In the genomic region with DNA sequence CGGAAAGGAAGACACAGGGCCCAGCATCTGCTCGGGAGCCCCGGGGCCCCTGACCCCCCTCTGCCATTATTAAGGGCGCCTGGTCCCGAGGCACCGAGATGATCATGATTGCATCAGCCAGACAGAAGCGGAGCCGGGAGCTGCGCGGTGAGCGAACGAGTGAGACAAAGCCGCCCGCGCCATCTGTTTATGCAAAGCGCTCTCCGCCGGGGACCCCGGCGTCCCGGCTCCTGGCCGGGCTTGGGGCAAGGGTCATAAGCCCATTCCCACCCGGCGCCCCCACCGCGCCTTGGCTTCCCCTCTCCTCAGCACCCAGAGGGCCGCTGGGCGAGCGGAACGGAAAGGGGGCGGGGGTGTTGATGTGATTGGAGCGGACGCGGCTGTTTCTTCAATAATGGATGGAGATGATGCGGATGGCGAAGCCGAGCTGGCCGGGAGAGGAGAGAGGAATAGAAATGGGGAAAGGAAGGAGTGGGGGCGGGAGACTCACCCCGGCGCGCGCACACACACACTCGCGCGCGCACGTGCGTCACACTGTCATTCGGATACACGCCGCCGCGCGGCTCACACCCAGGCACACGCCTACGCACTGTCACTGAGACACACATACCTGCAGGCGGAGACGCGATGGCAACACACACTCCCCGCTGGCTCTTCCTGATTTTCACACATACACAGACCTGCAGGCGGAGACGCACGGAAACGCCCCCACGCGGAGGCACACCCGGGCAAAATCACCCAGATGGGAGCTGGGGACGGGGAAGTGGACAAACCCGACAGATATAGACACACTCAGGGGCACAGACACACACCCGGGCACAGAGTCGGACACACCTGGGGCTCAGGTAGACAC, we compare ENCODE assay signal across 8 cellular contexts. TPM values are rescaled to one million over a fixed set of nuclear protein-coding genes. Genes with fewer than 3 reads are reported as not detected.
DNase-seq lines count a peak whose midpoint lies in the region; ATAC-seq and TF ChIP-seq lines count a peak whose summit lies in the region.

No MANE protein-coding gene starts in this region.

- CTCF ChIA-PET in Caco-2 (lab: Charles Lee) = interaction anchor here (0.7 to 6.4 kb wide), 7 partner anchors 11 to 219 kb away, joined by 3 to 80 read pairs (median 4); a partner anchor contains a TSS

- H3K36me3 ChIP-seq in Caco-2 (ENCODE audit: control insufficient read depth, insufficient read depth, low read length) (no peaks in the 10 kb centered on the region), uterus (no peaks in the 10 kb centered on the region)

- H3K27me3 ChIP-seq in Caco-2 (replicated peaks; ENCODE audit: control insufficient read depth, insufficient read depth, low read length) (peaks cover 9% of the 10 kb centered on the region), uterus (peaks cover 36 to 37% of the 10 kb centered on the region in 2 donors)

- H3K4me1 Mint-ChIP-seq in Caco-2 (ENCODE audit: low read depth, unreplicated experiment) (peaks cover 43% of the 10 kb centered on the region), osteocyte (ENCODE audit: unreplicated experiment) (peaks cover 71% of the 10 kb centered on the region)
- peaks cover 40% of the 10 kb centered on the region for H3K4me1 Mint-ChIP-seq in activated T-helper 2 cell treated with anti-CD3 and anti-CD28 coated beads, Interferon-gamma antibody, Interleukin-2, Interleukin-4, amounts not matched to agents 10 μg/mL and 5 μg/mL and 100 μg/mL, durations not matched to agents 14 hours and 24 hours and 36 hours (ENCODE audit: low read depth)

- DNase-seq in Caco-2 (peak; percentile 63 to 64), HT-29 (ENCODE audit: low spot score) (peak; percentile 48), OCI-M1 (lab: John Stamatoyannopoulos, UW) (peak; percentile 51), foreskin fibroblast (peak; percentile 55 to 89), osteocyte (ENCODE audit: extremely low spot score, unreplicated experiment) (no peak), uterus (no peak)
- peak; percentile 67 for DNase-seq in activated T-helper 2 cell treated with anti-CD3 and anti-CD28 coated beads, Interferon-gamma antibody, Interleukin-2, Interleukin-4, amounts not matched to agents 10 μg/mL and 5 μg/mL and 100 μg/mL, durations not matched to agents 14 hours and 24 hours and 36 hours (ENCODE audit: low spot score)

- H3K9me3 ChIP-seq in Caco-2 = no peaks in the 10 kb centered on the region
- no peaks in the 10 kb centered on the region for H3K9me3 ChIP-seq in uterus

- ATAC-seq in HG03460 (IDR thresholded peaks at IDR 0.05; ENCODE audit: unreplicated experiment) = no peak

- TSS peak; percentile 55 for BruUV-seq in Caco-2 (replicated peaks; lab: Mats Ljungman, UMichigan)

- H3K9me3 Mint-ChIP-seq in Caco-2 (ENCODE audit: unreplicated experiment) (no peaks in the 10 kb centered on the region), osteocyte (ENCODE audit: unreplicated experiment) (no peaks in the 10 kb centered on the region)
- no peaks in the 10 kb centered on the region for H3K9me3 Mint-ChIP-seq in activated T-helper 2 cell treated with anti-CD3 and anti-CD28 coated beads, Interferon-gamma antibody, Interleukin-2, Interleukin-4, amounts not matched to agents 10 μg/mL and 5 μg/mL and 100 μg/mL, durations not matched to agents 14 hours and 24 hours and 36 hours

- POLR2A ChIA-PET in Caco-2 (lab: Charles Lee) = interaction anchor here (0.5 to 3.3 kb wide), 5 partner anchors 11 to 240 kb away, joined by 3 to 36 read pairs (median 5); a partner anchor contains a TSS

- peak overlapping the region; percentile 35 for H3K4me3 ChIP-seq in Caco-2 (ENCODE audit: low read depth, low read length)
- peak overlapping the region; percentile 56 to 62 for H3K4me3 ChIP-seq in foreskin fibroblast (ENCODE audit: low read depth in 1 of 2, low read length in 2 of 2)
- H3K4me3 ChIP-seq in uterus = peak overlapping the region; percentile 14 to 31

- H3K36me3 Mint-ChIP-seq in Caco-2 (ENCODE audit: insufficient read depth, unreplicated experiment) (peaks cover 63% of the 10 kb centered on the region), osteocyte (ENCODE audit: unreplicated experiment) (peaks cover 1% of the 10 kb centered on the region)
- H3K36me3 Mint-ChIP-seq in activated T-helper 2 cell treated with anti-CD3 and anti-CD28 coated beads, Interferon-gamma antibody, Interleukin-2, Interleukin-4, amounts not matched to agents 10 μg/mL and 5 μg/mL and 100 μg/mL, durations not matched to agents 14 hours and 24 hours and 36 hours (ENCODE audit: low read depth) = peaks cover 15% of the 10 kb centered on the region

- H3K4me3 Mint-ChIP-seq in Caco-2 (ENCODE audit: unreplicated experiment) (peak overlapping the region; percentile 79), osteocyte (ENCODE audit: unreplicated experiment) (peak overlapping the region; percentile 91)
- peak overlapping the region; percentile 91 for H3K4me3 Mint-ChIP-seq in activated T-helper 2 cell treated with anti-CD3 and anti-CD28 coated beads, Interferon-gamma antibody, Interleukin-2, Interleukin-4, amounts not matched to agents 10 μg/mL and 5 μg/mL and 100 μg/mL, durations not matched to agents 14 hours and 24 hours and 36 hours (ENCODE audit: low read depth)

- H3K27me3 Mint-ChIP-seq in Caco-2 (ENCODE audit: insufficient read depth, unreplicated experiment) (peaks cover 7% of the 10 kb centered on the region), osteocyte (ENCODE audit: unreplicated experiment) (peaks cover 2% of the 10 kb centered on the region)
- peaks cover 39% of the 10 kb centered on the region for H3K27me3 Mint-ChIP-seq in activated T-helper 2 cell treated with anti-CD3 and anti-CD28 coated beads, Interferon-gamma antibody, Interleukin-2, Interleukin-4, amounts not matched to agents 10 μg/mL and 5 μg/mL and 100 μg/mL, durations not matched to agents 14 hours and 24 hours and 36 hours (ENCODE audit: low read depth)

- no peak overlapping the region for H3K27ac ChIP-seq in uterus

- H3K27ac Mint-ChIP-seq in Caco-2 (ENCODE audit: unreplicated experiment) (peak overlapping the region; percentile 45), osteocyte (ENCODE audit: unreplicated experiment) (peak overlapping the region; percentile 91)
- peak overlapping the region; percentile 47 for H3K27ac Mint-ChIP-seq in activated T-helper 2 cell treated with anti-CD3 and anti-CD28 coated beads, Interferon-gamma antibody, Interleukin-2, Interleukin-4, amounts not matched to agents 10 μg/mL and 5 μg/mL and 100 μg/mL, durations not matched to agents 14 hours and 24 hours and 36 hours

- H3K4me1 ChIP-seq in Caco-2 (peaks cover 19% of the 10 kb centered on the region), uterus (peaks cover 0 to 27% of the 10 kb centered on the region in 2 donors)

- no peak for TF ChIP-seq POLR2A in uterus (IDR thresholded peaks at IDR 0.05)

- TF ChIP-seq CTCF in Caco-2 (IDR thresholded peaks at IDR 0.05; ENCODE audit: insufficient read depth in 1 of 2, low read depth in 1 of 2, low read length in 1 of 2, severe bottlenecking in 1 of 2, unreplicated experiment in 1 of 2) (peak in 1 of 2 experiments; percentile 0), foreskin fibroblast (IDR thresholded peaks at IDR 0.05; ENCODE audit: low read depth, low read length) (no peak), osteocyte (IDR thresholded peaks at IDR 0.05) (no peak), uterus (IDR thresholded peaks at IDR 0.05) (peak in 1 of 4 experiments; percentile 12)

- intact Hi-C loops in Caco-2 (cut with micrococcal nuclease; ENCODE audit: unreplicated experiment) (no loop called here), uterus (cut with DNase I; ENCODE audit: low total_unique reads) (no loop called here)
- intact Hi-C loops in activated T-helper 2 cell treated with anti-CD3 and anti-CD28 coated beads, Interferon-gamma antibody, Interleukin-2, Interleukin-4, amounts not matched to agents 10 μg/mL and 5 μg/mL and 100 μg/mL, durations not matched to agents 14 hours and 24 hours and 36 hours (cut with micrococcal nuclease) = loop anchor here (5.0 kb wide), 1 partner anchor 382 kb away; no protein-coding TSS in a partner anchor

RNA-seq across cellular contexts. Expression of a gene that starts 10.7 kb away (rescaled TPM):
- total RNA-seq in Caco-2 (2022) (0.70 and 1.3 TPM in 2 replicates), osteocyte (1.8 and 2.4 TPM in 2 replicates), uterus (1 to 10 TPM in 2 of 4 donors, not detected in 2; 1.0 to 2.8 TPM)
- 0.41 and 1.1 TPM in 2 replicates for total RNA-seq in HT-29 (2014; rRNA removed; shearing (Covaris generic))
- total RNA-seq in activated T-helper 2 cell treated with anti-CD3 and anti-CD28 coated beads, Interferon-gamma antibody, Interleukin-2, Interleukin-4, amounts not matched to agents 10 μg/mL and 5 μg/mL and 100 μg/mL, durations not matched to agents 14 hours and 24 hours and 36 hours = 5.6 and 6.1 TPM in 2 replicates

RNA-seq across cellular contexts. Expression of a gene that starts 10.8 kb away (rescaled TPM):
- total RNA-seq in Caco-2 (2022) (387 and 466 TPM in 2 replicates), osteocyte (263 and 290 TPM in 2 replicates), uterus (100 to 1,000 TPM in 1 of 4 donors, 10 to 100 TPM in 3; 12.4 to 128 (median 35.3) TPM)
- 295 and 298 TPM in 2 replicates for total RNA-seq in HT-29 (2014; rRNA removed; shearing (Covaris generic))
- total RNA-seq in activated T-helper 2 cell treated with anti-CD3 and anti-CD28 coated beads, Interferon-gamma antibody, Interleukin-2, Interleukin-4, amounts not matched to agents 10 μg/mL and 5 μg/mL and 100 μg/mL, durations not matched to agents 14 hours and 24 hours and 36 hours = 295 and 307 TPM in 2 replicates

RNA-seq across cellular contexts. Expression of a gene that starts 23.7 kb away (rescaled TPM):
- total RNA-seq in Caco-2 (2022) = 10.0 and 10.6 TPM in 2 replicates
- total RNA-seq in HT-29 (2014; rRNA removed; shearing (Covaris generic)) = 0.97 and 2.8 TPM in 2 replicates
- total RNA-seq in activated T-helper 2 cell treated with anti-CD3 and anti-CD28 coated beads, Interferon-gamma antibody, Interleukin-2, Interleukin-4, amounts not matched to agents 10 μg/mL and 5 μg/mL and 100 μg/mL, durations not matched to agents 14 hours and 24 hours and 36 hours = 0.82 and 0.90 TPM in 2 replicates
- total RNA-seq in osteocyte = 62.6 and 63.8 TPM in 2 replicates
- total RNA-seq in uterus = 1 to 10 TPM in 1 of 4 donors, not detected in 3; 6.3 TPM

Comparison
In these comparisons a context has a peak if more than half of its experiments do, and no peak if none do; other contexts are left out.
1. DNase-seq: peak in Caco-2 (2 of 2), HT-29 (single experiment), OCI-M1 (single experiment), activated T-helper 2 cell treated with anti-CD3 and anti-CD28 coated beads, Interferon-gamma antibody, Interleukin-2, Interleukin-4, amounts not matched to agents 10 μg/mL and 5 μg/mL and 100 μg/mL, durations not matched to agents 14 hours and 24 hours and 36 hours (single experiment) and foreskin fibroblast (2 of 2); none in osteocyte (single experiment) and uterus (0 of 2).
2. Peak in every context shown above with its lines, with median percentiles within 50 percentile points of each other: H3K4me3 ChIP-seq, H3K27ac Mint-ChIP-seq and H3K4me3 Mint-ChIP-seq.